In genomic region chr12:95815635-95816212, GRCh38 we compare ENCODE assay signal across 8 cellular contexts. TPM values are rescaled to one million over a fixed set of nuclear protein-coding genes. Genes with fewer than 3 reads are reported as not detected.
DNase-seq lines count a peak whose midpoint lies in the region; ATAC-seq and TF ChIP-seq lines count a peak whose summit lies in the region.

No MANE protein-coding gene starts in this region.

- DNase-seq in NCI-H2029 (lab: John Stamatoyannopoulos, UW) (peak; percentile 2), astrocyte of the hippocampus (ENCODE audit: low read depth, low spot score) (peak; percentile 51), left colon (no peak), T-helper 9 cell (no peak), posterior vena cava (ENCODE audit: low spot score) (no peak)
- no peak for DNase-seq in activated CD4-positive, alpha-beta T cell treated with anti-CD3 and anti-CD28 coated beads for 48 hours

- ATAC-seq in left colon (peak; percentile 71), GM21528 (IDR thresholded peaks at IDR 0.05; ENCODE audit: low FRiP score, unreplicated experiment) (no peak)

- TF ChIP-seq CTCF in GM12874 (IDR thresholded peaks at IDR 0.05; ENCODE audit: insufficient read depth, low read depth, low read length): peak; percentile 38; the same call in 1 of the 2 replicates

- intact Hi-C loops in left colon (cut with DNase I, micrococcal nuclease): loop anchor here in 1 of 2 donors (5.0 kb wide), 1 partner anchor 233 kb away; no protein-coding TSS in a partner anchor
- intact Hi-C loops in posterior vena cava (cut with DNase I): loop anchor here (5.0 to 10.0 kb wide), 2 partner anchors 231 to 233 kb away; no protein-coding TSS in a partner anchor

RNA-seq across cellular contexts. Expression of gene NTN4, which starts 25.2 kb away (rescaled TPM):
- total RNA-seq in left colon (10 to 100 TPM; 17.4 to 25.3 TPM), posterior vena cava (10 to 100 TPM; 20.5 to 24.6 TPM)

RNA-seq across cellular contexts. Expression of gene SNRPF, which starts 43.0 kb away (rescaled TPM):
- total RNA-seq in left colon: 10 to 100 TPM; 13.5 to 17.4 TPM
- total RNA-seq in posterior vena cava: 10 to 100 TPM; 14.0 to 15.2 TPM

Comparison
In these comparisons a context has a peak if more than half of its experiments do, and no peak if none do; other contexts are left out.
1. DNase-seq: peak in NCI-H2029 (single experiment) and astrocyte of the hippocampus (single experiment); none in left colon (0 of 2), activated CD4-positive, alpha-beta T cell treated with anti-CD3 and anti-CD28 coated beads for 48 hours (single experiment), T-helper 9 cell (single experiment) and posterior vena cava (single experiment).